1 cellular context compared by ENCODE assay signal in the genomic region with DNA sequence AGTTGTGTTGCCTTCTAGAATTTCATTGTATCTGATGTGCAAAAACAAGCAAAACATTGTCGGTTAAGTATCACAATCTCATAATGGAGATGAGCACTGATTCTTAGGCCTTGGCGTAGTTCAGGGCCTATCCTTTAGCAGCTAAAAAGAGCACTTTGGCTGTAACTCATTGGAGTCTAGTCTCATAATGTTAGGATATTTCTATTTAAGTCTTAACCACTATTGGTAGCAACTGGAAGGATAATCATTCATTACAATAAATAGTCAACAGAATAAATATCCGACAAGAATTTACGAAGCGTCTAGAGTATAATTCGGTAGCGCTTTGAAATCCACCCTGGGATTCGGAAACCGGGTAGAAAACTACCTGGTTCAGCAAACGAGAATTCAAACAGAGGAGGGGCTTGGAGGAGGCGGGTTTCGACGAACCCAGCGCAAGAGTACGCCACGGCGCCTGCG.
TF ChIP-seq lines count a peak whose summit lies in the region.

No MANE protein-coding gene starts in this region.

TF ChIP-seq in HCT116, 20 proteins besides CTCF, POLR2A, EP300 and RAD21 (continued from another document):
- TF ChIP-seq REST (IDR thresholded peaks at IDR 0.05; ENCODE audit: low read depth) = no peak
